Comparison of ENCODE assay signal across 1 cellular context in the genomic region with DNA sequence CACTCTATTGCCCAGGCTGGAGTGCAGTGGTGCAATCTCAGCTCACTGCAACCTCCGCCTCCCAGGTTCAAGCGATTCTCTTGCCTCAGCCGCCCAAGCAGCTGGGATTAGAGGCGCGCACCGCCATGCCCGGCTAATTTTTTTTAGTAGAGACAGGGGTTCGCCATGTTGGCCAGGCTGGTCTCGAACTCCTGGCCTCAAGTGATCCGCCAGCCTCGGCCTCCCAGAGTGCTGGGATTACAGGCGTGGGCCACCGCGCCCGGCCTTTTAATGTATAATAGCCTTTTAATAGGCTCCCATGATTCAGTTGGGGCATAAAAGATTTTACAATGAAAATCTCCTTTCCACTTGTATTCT.
TF ChIP-seq lines count a peak whose summit lies in the region.

No MANE protein-coding gene starts in this region.

TF ChIP-seq in HEK293, 187 proteins besides CTCF, POLR2A, EP300 and RAD21 (continued from another document):
- TF ChIP-seq ZSCAN23 (tag by site-specific recombination; IDR thresholded peaks at IDR 0.05), result peak; percentile 17; the same call in 1 of the 2 replicates
- 0 out of 2 replicates have a peak, but pooled peaks have one; percentile 53 for TF ChIP-seq YY1 (tag by site-specific recombination; IDR thresholded peaks at IDR 0.05)
- peak; percentile 65; the same call in 1 of the 2 replicates for TF ChIP-seq YY2 (tag by site-specific recombination; IDR thresholded peaks at IDR 0.05)
- peak; percentile 81 for TF ChIP-seq GLIS1 (tag by site-specific recombination; IDR thresholded peaks at IDR 0.05)
- TF ChIP-seq ZNF121 (tag by site-specific recombination; IDR thresholded peaks at IDR 0.05), result peak; percentile 86
- TF ChIP-seq, protein P1, sequence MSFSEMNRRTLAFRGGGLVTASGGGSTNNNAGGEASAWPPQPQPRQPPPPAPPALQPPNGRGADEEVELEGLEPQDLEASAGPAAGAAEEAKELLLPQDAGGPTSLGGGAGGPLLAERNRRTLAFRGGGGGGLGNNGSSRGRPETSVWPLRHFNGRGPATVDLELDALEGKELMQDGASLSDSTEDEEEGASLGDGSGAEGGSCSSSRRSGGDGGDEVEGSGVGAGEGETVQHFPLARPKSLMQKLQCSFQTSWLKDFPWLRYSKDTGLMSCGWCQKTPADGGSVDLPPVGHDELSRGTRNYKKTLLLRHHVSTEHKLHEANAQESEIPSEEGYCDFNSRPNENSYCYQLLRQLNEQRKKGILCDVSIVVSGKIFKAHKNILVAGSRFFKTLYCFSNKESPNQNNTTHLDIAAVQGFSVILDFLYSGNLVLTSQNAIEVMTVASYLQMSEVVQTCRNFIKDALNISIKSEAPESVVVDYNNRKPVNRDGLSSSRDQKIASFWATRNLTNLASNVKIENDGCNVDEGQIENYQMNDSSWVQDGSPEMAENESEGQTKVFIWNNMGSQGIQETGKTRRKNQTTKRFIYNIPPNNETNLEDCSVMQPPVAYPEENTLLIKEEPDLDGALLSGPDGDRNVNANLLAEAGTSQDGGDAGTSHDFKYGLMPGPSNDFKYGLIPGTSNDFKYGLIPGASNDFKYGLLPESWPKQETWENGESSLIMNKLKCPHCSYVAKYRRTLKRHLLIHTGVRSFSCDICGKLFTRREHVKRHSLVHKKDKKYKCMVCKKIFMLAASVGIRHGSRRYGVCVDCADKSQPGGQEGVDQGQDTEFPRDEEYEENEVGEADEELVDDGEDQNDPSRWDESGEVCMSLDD (tag by site-specific recombination; IDR thresholded peaks at IDR 0.05), result 0 out of 2 replicates have a peak, but pooled peaks have one; percentile 31
- 0 out of 2 replicates have a peak, but pooled peaks have one; percentile 48 for TF ChIP-seq ZFP69B (tag by site-specific recombination; IDR thresholded peaks at IDR 0.05)
- TF ChIP-seq ZNF654 (tag by site-specific recombination; IDR thresholded peaks at IDR 0.05; ENCODE audit: low read depth), result 0 out of 2 replicates have a peak, but pooled peaks have one; percentile 2
- TF ChIP-seq, protein P2, sequence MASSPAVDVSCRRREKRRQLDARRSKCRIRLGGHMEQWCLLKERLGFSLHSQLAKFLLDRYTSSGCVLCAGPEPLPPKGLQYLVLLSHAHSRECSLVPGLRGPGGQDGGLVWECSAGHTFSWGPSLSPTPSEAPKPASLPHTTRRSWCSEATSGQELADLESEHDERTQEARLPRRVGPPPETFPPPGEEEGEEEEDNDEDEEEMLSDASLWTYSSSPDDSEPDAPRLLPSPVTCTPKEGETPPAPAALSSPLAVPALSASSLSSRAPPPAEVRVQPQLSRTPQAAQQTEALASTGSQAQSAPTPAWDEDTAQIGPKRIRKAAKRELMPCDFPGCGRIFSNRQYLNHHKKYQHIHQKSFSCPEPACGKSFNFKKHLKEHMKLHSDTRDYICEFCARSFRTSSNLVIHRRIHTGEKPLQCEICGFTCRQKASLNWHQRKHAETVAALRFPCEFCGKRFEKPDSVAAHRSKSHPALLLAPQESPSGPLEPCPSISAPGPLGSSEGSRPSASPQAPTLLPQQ (tag by site-specific recombination; IDR thresholded peaks at IDR 0.05), result 0 out of 2 replicates have a peak, but pooled peaks have one; percentile 11
- TF ChIP-seq BCL11B (tag by site-specific recombination; IDR thresholded peaks at IDR 0.05; ENCODE audit: low read depth), result 0 out of 2 replicates have a peak, but pooled peaks have one; percentile 10
